ENCODE assay signal across 14 cellular contexts in the genomic region with DNA sequence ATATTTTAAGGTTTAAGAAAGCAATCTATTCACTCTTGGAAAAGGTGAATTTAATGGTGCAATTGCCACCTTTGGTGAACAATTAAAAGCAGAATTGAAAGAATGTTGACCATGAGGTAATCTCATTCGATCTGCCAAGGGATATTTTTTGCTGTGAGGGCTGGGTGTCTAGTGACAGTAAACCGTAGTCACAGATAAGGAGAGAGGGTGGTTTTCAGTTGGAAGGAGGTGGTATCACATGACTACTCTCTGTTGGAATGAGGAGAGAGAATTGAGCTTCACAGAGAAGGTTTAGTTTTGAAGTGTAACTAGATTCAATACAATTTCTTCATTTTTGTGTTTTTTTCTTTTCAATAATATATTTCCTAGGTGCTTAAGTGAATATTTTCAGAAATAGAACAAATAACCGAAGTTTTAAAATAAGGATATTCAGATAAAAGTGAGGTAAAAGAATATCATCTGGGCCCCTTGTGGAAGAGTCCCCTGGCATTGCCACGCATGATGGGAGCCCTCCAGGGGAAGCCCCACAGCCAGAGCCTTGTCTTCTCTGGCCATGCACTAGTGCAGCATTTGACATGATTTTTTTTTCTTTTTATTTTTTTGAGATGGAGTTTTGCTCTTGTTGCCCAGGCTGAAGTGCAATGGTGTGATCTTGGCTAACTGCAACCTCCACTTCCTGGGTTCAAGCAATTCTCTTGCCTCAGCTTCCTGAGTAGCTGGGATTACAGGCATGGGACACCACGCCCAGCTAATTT.
"Had no signal": no experiment of that assay in that cellular context is flagged by ENCODE, and none has a peak within 500 bp of the region (broad histone marks: within the 10 kb centered on the region; RNA-seq: fewer than 3 reads in every experiment).

No MANE protein-coding gene starts in this region.

- H3K9me3 Mint-ChIP-seq: activated naive CD8-positive, alpha-beta T cell treated with anti-CD3 and anti-CD28 coated beads, Interleukin-2, amount 10 ng/mL, durations not matched to agents 7 days and 5 days; neural crest cell; stimulated activated memory B cell treated with anti-CD40 and anti-IgM and Interleukin-4, amounts not matched to agents 10 μg/mL and 1 μg/mL and 100 μg/mL, for 72 hours had no signal

- H3K4me1 ChIP-seq: pancreas had no signal

- H3K36me3 ChIP-seq: brain microvascular endothelial cell, pancreas had no signal

- H3K9me3 ChIP-seq: pancreas had no signal

- H3K4me1 Mint-ChIP-seq: stimulated activated memory B cell treated with anti-CD40 and anti-IgM and Interleukin-4, amounts not matched to agents 10 μg/mL and 1 μg/mL and 100 μg/mL, for 72 hours had no signal

- H3K27me3 Mint-ChIP-seq: stimulated activated memory B cell treated with anti-CD40 and anti-IgM and Interleukin-4, amounts not matched to agents 10 μg/mL and 1 μg/mL and 100 μg/mL, for 72 hours had no signal

- ATAC-seq: pancreas; stimulated activated memory B cell treated with anti-CD40 and anti-IgM and Interleukin-4, amounts not matched to agents 10 μg/mL and 1 μg/mL and 100 μg/mL, for 72 hours had no signal

- H3K27me3 ChIP-seq: brain microvascular endothelial cell, pancreas had no signal

- H3K4me3 ChIP-seq: lung, pancreas had no signal

- H3K36me3 Mint-ChIP-seq: activated naive CD8-positive, alpha-beta T cell treated with anti-CD3 and anti-CD28 coated beads, Interleukin-2, amount 10 ng/mL, durations not matched to agents 7 days and 5 days; mesothelial cell of epicardium; stimulated activated memory B cell treated with anti-CD40 and anti-IgM and Interleukin-4, amounts not matched to agents 10 μg/mL and 1 μg/mL and 100 μg/mL, for 72 hours had no signal

- H3K27ac ChIP-seq: brain microvascular endothelial cell, pancreas had no signal

- H3K27ac Mint-ChIP-seq: activated naive CD8-positive, alpha-beta T cell treated with anti-CD3 and anti-CD28 coated beads, Interleukin-2, amount 10 ng/mL, durations not matched to agents 7 days and 5 days; mesothelial cell of epicardium; stimulated activated memory B cell treated with anti-CD40 and anti-IgM and Interleukin-4, amounts not matched to agents 10 μg/mL and 1 μg/mL and 100 μg/mL, for 72 hours had no signal

- H3K4me3 Mint-ChIP-seq: activated naive CD8-positive, alpha-beta T cell treated with anti-CD3 and anti-CD28 coated beads, Interleukin-2, amount 10 ng/mL, durations not matched to agents 7 days and 5 days; mesothelial cell of epicardium; neural crest cell; stimulated activated memory B cell treated with anti-CD40 and anti-IgM and Interleukin-4, amounts not matched to agents 10 μg/mL and 1 μg/mL and 100 μg/mL, for 72 hours had no signal

- DNase-seq: activated CD4-positive, alpha-beta T cell treated with anti-CD3 and anti-CD28 coated beads for 1 hour; activated CD4-positive, alpha-beta T cell treated with anti-CD3 and anti-CD28 coated beads, Interleukin-2, amount 50 U/mL, for 4 hours; activated naive CD4-positive, alpha-beta T cell; activated naive CD8-positive, alpha-beta T cell treated with anti-CD3 and anti-CD28 coated beads, Interleukin-2, amount 10 ng/mL, durations not matched to agents 7 days and 5 days; activated T-cell treated with anti-CD3 and anti-CD28 coated beads for 4 hours; brain microvascular endothelial cell; cerebellar nuclear complex; effector memory CD4-positive, alpha-beta T cell; foreskin melanocyte; pancreas had no signal
